8 cellular contexts compared by ENCODE assay signal in genomic region chr1:200139661-200140250, GRCh38.
DNase-seq lines count a peak whose midpoint lies in the region; ATAC-seq and TF ChIP-seq lines count a peak whose summit lies in the region.

No MANE protein-coding gene starts in this region.

- no peak overlapping the region for H3K4me3 ChIP-seq in HL-60 (replicated peaks; ENCODE audit: insufficient read depth, low read length)
- no peak overlapping the region for H3K4me3 ChIP-seq in OCI-LY3 (ENCODE audit: low read length)

- H3K4me3 Mint-ChIP-seq in activated naive CD4-positive, alpha-beta T cell treated with anti-CD3 and anti-CD28 coated beads for 36 hours, result no peak overlapping the region

- no peak overlapping the region for H3K27ac Mint-ChIP-seq in activated naive CD4-positive, alpha-beta T cell treated with anti-CD3 and anti-CD28 coated beads for 36 hours

- peak overlapping the region; percentile 13; the same call in 1 of the 2 replicates for H3K4me2 ChIP-seq in OCI-LY3 (ENCODE audit: low read length)

- no peak overlapping the region for H2AFZ ChIP-seq in OCI-LY3 (ENCODE audit: low read depth, low read length)

- H3K79me2 ChIP-seq in OCI-LY3 (ENCODE audit: low read length), result no peaks in the 10 kb centered on the region

- no peak overlapping the region for H3K9ac ChIP-seq in OCI-LY3 (ENCODE audit: low read length)

- no peaks in the 10 kb centered on the region for H3K9me3 ChIP-seq in OCI-LY3 (ENCODE audit: insufficient read depth, low read length)

- TF ChIP-seq CTCF in HL-60 (IDR thresholded peaks at IDR 0.05; ENCODE audit: insufficient read depth, low read length) (peak; percentile 28), OCI-LY3 (IDR thresholded peaks at IDR 0.05; ENCODE audit: low read depth, low read length) (peak; percentile 97)

- ATAC-seq in GM21367 (IDR thresholded peaks at IDR 0.05; ENCODE audit: unreplicated experiment) (peak; percentile 95), HG02840 (IDR thresholded peaks at IDR 0.05; ENCODE audit: low FRiP score, unreplicated experiment) (no peak)

- H3K4me1 ChIP-seq in OCI-LY3 (ENCODE audit: low read length), result no peaks in the 10 kb centered on the region

- intact Hi-C loops in activated naive CD4-positive, alpha-beta T cell treated with anti-CD3 and anti-CD28 coated beads for 36 hours (cut with micrococcal nuclease), result loop anchor here (1.0 kb wide), 4 partner anchors 14 to 349 kb away; no protein-coding TSS in a partner anchor

- H3K4me1 Mint-ChIP-seq in activated naive CD4-positive, alpha-beta T cell treated with anti-CD3 and anti-CD28 coated beads for 36 hours (ENCODE audit: low read depth), result no peaks in the 10 kb centered on the region

- H3K27ac ChIP-seq in HL-60 (replicated peaks) (no peak overlapping the region), OCI-LY3 (ENCODE audit: low read length) (no peak overlapping the region)

- H3K27me3 Mint-ChIP-seq in activated naive CD4-positive, alpha-beta T cell treated with anti-CD3 and anti-CD28 coated beads for 36 hours (ENCODE audit: low read depth), result no peaks in the 10 kb centered on the region

- DNase-seq in activated naive CD4-positive, alpha-beta T cell treated with anti-CD3 and anti-CD28 coated beads for 36 hours, result peak; percentile 46
- no peak for DNase-seq in activated naive CD4-positive, alpha-beta T cell treated with Interleukin-2 at 50 U/mL for 16 hours
- DNase-seq in HL-60 (ENCODE audit: low read depth in 1 of 2, low spot score in 1 of 2) (peak; percentile 40 to 47), dedifferentiated amniotic fluid mesenchymal stem cell (ENCODE audit: extremely low spot score) (peak; percentile 51), myocyte (ENCODE audit: low read depth) (peak; percentile 55)

- H3K27me3 ChIP-seq in HL-60 (ENCODE audit: insufficient read depth, poor library complexity, severe bottlenecking) (no peaks in the 10 kb centered on the region), OCI-LY3 (ENCODE audit: low read depth, low read length) (no peaks in the 10 kb centered on the region)

- H3K36me3 Mint-ChIP-seq in activated naive CD4-positive, alpha-beta T cell treated with anti-CD3 and anti-CD28 coated beads for 36 hours (ENCODE audit: low read depth), result no peaks in the 10 kb centered on the region

- no peaks in the 10 kb centered on the region for H3K36me3 ChIP-seq in OCI-LY3 (replicated peaks; ENCODE audit: low read depth, low read length)

- H4K20me1 ChIP-seq in OCI-LY3 (ENCODE audit: insufficient read depth, low read length), result no peaks in the 10 kb centered on the region

- no peaks in the 10 kb centered on the region for H3K9me3 Mint-ChIP-seq in activated naive CD4-positive, alpha-beta T cell treated with anti-CD3 and anti-CD28 coated beads for 36 hours

- CTCF ChIA-PET in activated naive CD4-positive, alpha-beta T cell treated with anti-CD3 and anti-CD28 coated beads for 36 hours (lab: Charles Lee), result interaction anchor here (0.6 to 1.5 kb wide), 23 partner anchors 11 to 390 kb away, joined by 3 to 6 read pairs (median 3); no protein-coding TSS in a partner anchor
